9 cellular contexts compared by ENCODE assay signal in genomic region chr5:57179262-57179960, GRCh38. TPM values are rescaled to one million over a fixed set of nuclear protein-coding genes. Genes with fewer than 3 reads are reported as not detected.
DNase-seq lines count a peak whose midpoint lies in the region; ATAC-seq and TF ChIP-seq lines count a peak whose summit lies in the region.
"Had no signal": no experiment of that assay in that cellular context is flagged by ENCODE, and none has a peak within 500 bp of the region (broad histone marks: within the 10 kb centered on the region; RNA-seq: fewer than 3 reads in every experiment).

No MANE protein-coding gene starts in this region.

- H3K4me1 Mint-ChIP-seq in activated T-cell treated with anti-CD3 and anti-CD28 coated beads, Interleukin-2, amount 50 U/mL, for 4 hours (ENCODE audit: low read depth), result peaks cover 65% of the 10 kb centered on the region

- no peaks in the 10 kb centered on the region for H3K79me1 ChIP-seq in mesenchymal stem cell (replicated peaks; ENCODE audit: low read length, poor library complexity, severe bottlenecking)

- H3K4me3 Mint-ChIP-seq in activated T-cell treated with anti-CD3 and anti-CD28 coated beads, Interleukin-2, amount 50 U/mL, for 4 hours, result peak overlapping the region; percentile 90

- H3K27me3 ChIP-seq in mammary epithelial cell (ENCODE audit: insufficient read depth, low read length) (no peaks in the 10 kb centered on the region), mesenchymal stem cell (ENCODE audit: control insufficient read depth in 1 of 2, insufficient read depth in 1 of 2, low read length in 2 of 2) (no peaks in the 10 kb centered on the region), upper lobe of right lung (no peaks in the 10 kb centered on the region)
- H3K27me3 ChIP-seq: SJSA1 had no signal

- H3K4me2 ChIP-seq in mammary epithelial cell (ENCODE audit: insufficient read depth, low read depth, low read length) (peak overlapping the region; percentile 95), mesenchymal stem cell (ENCODE audit: low read length, poor library complexity, severe bottlenecking) (no peak overlapping the region)

- no peak overlapping the region for H2BK120ac ChIP-seq in mesenchymal stem cell (ENCODE audit: low read depth, low read length)

- no peaks in the 10 kb centered on the region for H4K20me1 ChIP-seq in mammary epithelial cell (ENCODE audit: insufficient read depth, low read length)

- in situ Hi-C loops in mammary epithelial cell (cut with MboI; ENCODE audit: low sequenced_read_pairs in 2 of 2), result no loop called here

- H3K79me2 ChIP-seq in mammary epithelial cell (ENCODE audit: insufficient read depth, low read length), result peaks cover 100% of the 10 kb centered on the region

- intact Hi-C loops in mammary epithelial cell (cut with micrococcal nuclease), result no loop called here
- intact Hi-C loops in upper lobe of right lung (cut with DNase I), result no loop called here

- no peak overlapping the region for H2BK15ac ChIP-seq in mesenchymal stem cell (ENCODE audit: low read depth, poor library complexity, severe bottlenecking)

- no peak overlapping the region for H3K4ac ChIP-seq in mesenchymal stem cell (ENCODE audit: low read depth in 1 of 2, low read length in 2 of 2)

- no peak overlapping the region for H2BK12ac ChIP-seq in mesenchymal stem cell (ENCODE audit: low read length in 2 of 2)

- H3K9me3 Mint-ChIP-seq in activated T-cell treated with anti-CD3 and anti-CD28 coated beads, Interleukin-2, amount 50 U/mL, for 4 hours, result no peaks in the 10 kb centered on the region

- H4K8ac ChIP-seq in mesenchymal stem cell (ENCODE audit: low read length), result no peak overlapping the region

- WGBS in mammary epithelial cell (ENCODE audit: low coverage, missing lambda C conversion rate), result 57% methylated on average over 11 of the region's 11 CpGs
- 88% methylated on average over 11 of the region's 11 CpGs for WGBS in mesenchymal stem cell

- H3K9me3 ChIP-seq in mammary epithelial cell (replicated peaks; ENCODE audit: insufficient read depth, low read length), result no peaks in the 10 kb centered on the region
- H3K9me3 ChIP-seq in mesenchymal stem cell (ENCODE audit: control insufficient read depth, low read length), result no peaks in the 10 kb centered on the region
- H3K9me3 ChIP-seq in upper lobe of right lung, result no peaks in the 10 kb centered on the region
- H3K9me3 ChIP-seq: SJSA1 had no signal

- BruUV-seq in mammary epithelial cell (replicated peaks; lab: Mats Ljungman, UMichigan), result no TSS peak

- H3K36me3 ChIP-seq in mammary epithelial cell (ENCODE audit: insufficient read depth, low read length) (no peaks in the 10 kb centered on the region), mesenchymal stem cell (ENCODE audit: control insufficient read depth in 1 of 2, insufficient read depth in 2 of 2, low read depth in 1 of 2, low read length in 2 of 2) (peaks cover 9 to 14% of the 10 kb centered on the region in 2 experiments), upper lobe of right lung (peaks cover 11% of the 10 kb centered on the region)

- peak overlapping the region; percentile 27 for H3K27ac ChIP-seq in mammary epithelial cell (ENCODE audit: insufficient read depth, low read depth, low read length)
- no peak overlapping the region for H3K27ac ChIP-seq in mesenchymal stem cell (ENCODE audit: low read length, poor library complexity, severe bottlenecking)
- no peak overlapping the region for H3K27ac ChIP-seq in upper lobe of right lung
- H3K27ac ChIP-seq: SJSA1 had no signal

- no peak overlapping the region for H2AK5ac ChIP-seq in mesenchymal stem cell (ENCODE audit: low read length, severe bottlenecking)

- CTCF ChIA-PET in mammary epithelial cell (lab: Charles Lee; ENCODE audit: low non-redundant PET), result interaction anchor here (0.6 kb wide), 1 partner anchor 41 kb away, joined by 6 read pairs; no protein-coding TSS in a partner anchor

- H3K4me3 ChIP-seq in mammary epithelial cell (replicated peaks in 1 of 3; ENCODE audit: insufficient read depth in 1 of 3, low read depth in 2 of 3, low read length in 3 of 3) (peak overlapping the region in 2 of 3 experiments; percentile 26 to 91), mesenchymal stem cell (ENCODE audit: insufficient read depth in 1 of 2, low read depth in 1 of 2, low read length in 2 of 2) (peak overlapping the region in 1 of 2 experiments; percentile 95), upper lobe of right lung (peak overlapping the region; percentile 64)
- H3K4me3 ChIP-seq: SJSA1 had no signal

- no peaks in the 10 kb centered on the region for H3K27me3 Mint-ChIP-seq in activated T-cell treated with anti-CD3 and anti-CD28 coated beads, Interleukin-2, amount 50 U/mL, for 4 hours (ENCODE audit: low read depth)

- H3K4me1 ChIP-seq in mammary epithelial cell (ENCODE audit: insufficient read depth, low read length) (peaks cover 18% of the 10 kb centered on the region), mesenchymal stem cell (ENCODE audit: control insufficient read depth, insufficient read depth, low read depth, low read length) (peaks cover 5% of the 10 kb centered on the region), upper lobe of right lung (peaks cover 59% of the 10 kb centered on the region)

- dilution Hi-C loops in mammary epithelial cell (cut with HindIII; ENCODE audit: low sequenced_read_pairs), result no loop called here

- no peak for ATAC-seq in activated T-cell treated with anti-CD3 and anti-CD28 coated beads, Interleukin-2, amount 50 U/mL, for 4 hours
- ATAC-seq in upper lobe of right lung (no peak), GM19351 (IDR thresholded peaks at IDR 0.05; ENCODE audit: unreplicated experiment) (no peak)

- peaks cover 48% of the 10 kb centered on the region for H3K36me3 Mint-ChIP-seq in activated T-cell treated with anti-CD3 and anti-CD28 coated beads, Interleukin-2, amount 50 U/mL, for 4 hours (ENCODE audit: insufficient read depth)

- no peak overlapping the region for H2BK5ac ChIP-seq in mesenchymal stem cell (ENCODE audit: low read depth, low read length, poor library complexity, severe bottlenecking)

- TF ChIP-seq CTCF in mammary epithelial cell (conservative IDR thresholded peaks at IDR 0.05 in 1 of 2, IDR thresholded peaks at IDR 0.05 in 1 of 2; ENCODE audit: extremely low read depth in 1 of 2, insufficient read depth in 1 of 2, low read depth in 1 of 2, low read length in 2 of 2) (no peak), upper lobe of right lung (IDR thresholded peaks at IDR 0.05) (no peak)

- H3K18ac ChIP-seq in mesenchymal stem cell (ENCODE audit: low read depth in 1 of 2, low read length in 2 of 2), result no peak overlapping the region

- no peak overlapping the region for H3K23ac ChIP-seq in mesenchymal stem cell (ENCODE audit: low read length in 2 of 2)

- no peak overlapping the region for H3K9ac ChIP-seq in mammary epithelial cell (ENCODE audit: insufficient read depth, low read length)
- peak overlapping the region; percentile 100 for H3K9ac ChIP-seq in mesenchymal stem cell (ENCODE audit: low read length)

- H4K91ac ChIP-seq in mesenchymal stem cell (ENCODE audit: low read length), result no peak overlapping the region

- H2AFZ ChIP-seq in mammary epithelial cell (ENCODE audit: low read depth, low read length) (no peak overlapping the region), mesenchymal stem cell (ENCODE audit: low read depth, low read length) (no peak overlapping the region)

- H3K14ac ChIP-seq in mesenchymal stem cell (ENCODE audit: low read length in 2 of 2), result no peak overlapping the region

- DNase-seq in activated T-cell treated with anti-CD3 and anti-CD28 coated beads, Interleukin-2, amount 50 U/mL, for 4 hours, result no peak
- no peak for DNase-seq in activated T-cell treated with anti-CD3 and anti-CD28 coated beads, Interleukin-2, amount 50 U/mL, for 48 hours
- DNase-seq in mammary epithelial cell, result peak; percentile 20
- DNase-seq in mesenchymal stem cell, result no peak
- DNase-seq in upper lobe of right lung, result no peak
- no peak for DNase-seq in DMS79 treated with DMSO at 0.1 percent for 48 hours (lab: John Stamatoyannopoulos, UW)
- no peak for DNase-seq in NCI-H2081 treated with DMSO at 0.1 percent for 48 hours (lab: John Stamatoyannopoulos, UW)

RNA-seq across cellular contexts. Expression of gene GPBP1, which starts 5.6 kb away (rescaled TPM):
- total RNA-seq in activated T-cell treated with anti-CD3 and anti-CD28 coated beads, Interleukin-2, amount 50 U/mL, for 4 hours, result 10 to 100 TPM; 51.4 to 62.0 (median 58.7) TPM
- total RNA-seq in mammary epithelial cell, result 10 to 100 TPM; 39.7 to 55.6 TPM
- 18.4 TPM for polyA plus RNA-seq in mammary epithelial cell
- polyA minus RNA-seq in mammary epithelial cell, result 27.1 TPM
- polyA plus RNA-seq in mesenchymal stem cell (2013, experiment 1 of 2), result 35.5 TPM
- polyA plus RNA-seq in mesenchymal stem cell (2013, experiment 2 of 2), result 37.4 TPM
- total RNA-seq in upper lobe of right lung, result 63.0 TPM
